Comparison of ENCODE assay signal across 29 cellular contexts in genomic region chr5:103489293-103489692, GRCh38.
"Had no signal": no experiment of that assay in that cellular context is flagged by ENCODE, and none has a peak within 500 bp of the region (broad histone marks: within the 10 kb centered on the region; RNA-seq: fewer than 3 reads in every experiment).

No MANE protein-coding gene starts in this region.

- H3K4me2 ChIP-seq: SK-N-SH had no signal

- DNase-seq: activated CD4-positive, alpha-beta T cell treated with anti-CD3 and anti-CD28 coated beads for 36 hours; activated CD4-positive, alpha-beta T cell treated with anti-CD3 and anti-CD28 coated beads, Interleukin-2, amount 10 ng/mL, durations not matched to agents 7 days and 5 days; activated CD4-positive, alpha-beta T cell treated with anti-CD3 and anti-CD28 coated beads, Interleukin-2, amount 50 U/mL, for 48 hours; activated CD8-positive, alpha-beta T cell treated with anti-CD3 and anti-CD28 coated beads, Interleukin-2, amount 10 ng/mL, durations not matched to agents 7 days and 5 days; activated gamma-delta T cell; activated naive CD4-positive, alpha-beta T cell treated with Interleukin-2 at 50 U/mL for 16 hours; activated naive CD8-positive, alpha-beta T cell treated with anti-CD3 and anti-CD28 coated beads, Interleukin-2, amount 10 ng/mL, durations not matched to agents 7 days and 5 days; activated T-cell treated with anti-CD3 and anti-CD28 coated beads, Interleukin-2, amount 50 U/mL, for 24 hours; amygdala; Karpas-422; NCI-H1105 treated with DMSO at 0.1 percent for 48 hours; NCI-H1436; NCI-H1694; NCI-H2029 treated with DMSO at 0.1 percent for 48 hours; NCI-H2107; NCI-H2171; NCI-H446; NCI-H510A treated with DMSO at 0.1 percent for 48 hours; NCI-H526 treated with DMSO at 0.1 percent for 48 hours; NCI-H774; NK-92 treated with Interleukin-12 subunit alpha and Interleukin-12 subunit beta, amount 100 ng/mL, for 24 hours; PC-3; Peyer's patch; RPMI8226; SHP77 treated with DMSO at 0.1 percent for 48 hours; SK-N-SH had no signal

- H3K27ac ChIP-seq: ascending aorta, breast epithelium, Peyer's patch, SJSA1 had no signal

- H3K4me1 ChIP-seq: ascending aorta, breast epithelium, Peyer's patch, SJSA1 had no signal

- H3K9ac ChIP-seq: SK-N-SH had no signal

- H3K36me3 ChIP-seq: ascending aorta, breast epithelium, Peyer's patch, SJSA1 had no signal

- H3K4me3 ChIP-seq: ascending aorta, breast epithelium, Peyer's patch, SJSA1 had no signal

- H3K9me3 ChIP-seq: ascending aorta, Peyer's patch, SJSA1, SK-N-SH had no signal

- H3K27me3 ChIP-seq: ascending aorta, breast epithelium, Peyer's patch had no signal
